ENCODE assay signal across 19 cellular contexts in the genomic region with DNA sequence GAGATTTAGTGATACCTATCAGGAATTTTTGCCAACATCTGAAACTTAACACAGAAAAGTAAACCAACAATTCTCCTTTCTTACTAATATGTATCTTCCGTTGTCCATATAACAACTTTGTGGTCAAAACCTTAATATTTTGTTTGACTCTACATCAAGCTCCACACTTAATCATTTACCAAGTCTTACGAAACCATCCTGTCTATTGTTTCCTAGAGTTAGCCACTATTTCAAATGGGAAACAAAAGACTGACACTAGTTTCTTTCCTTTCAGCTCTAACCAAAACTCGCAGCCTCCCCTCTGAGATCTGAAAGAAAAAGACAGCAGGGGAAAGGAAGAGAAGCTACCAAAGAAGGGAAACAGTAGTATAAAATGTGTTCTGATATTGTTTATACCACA. TPM values are rescaled to one million over a fixed set of nuclear protein-coding genes. Genes with fewer than 3 reads are reported as not detected.
A peak's percentile ranks its signal among the peaks of the same experiment; 100 is the strongest.
DNase-seq lines count a peak whose midpoint lies in the region; ATAC-seq and TF ChIP-seq lines count a peak whose summit lies in the region.
"Had no signal": no experiment of that assay in that cellular context is flagged by ENCODE, and none has a peak within 500 bp of the region (broad histone marks: within the 10 kb centered on the region; RNA-seq: fewer than 3 reads in every experiment).

No MANE protein-coding gene starts in this region.

- CTCF ChIA-PET in Caco-2 (lab: Charles Lee): no interaction called here

- H3K9me3 ChIP-seq in Caco-2: no peaks in the 10 kb centered on the region
- H3K9me3 ChIP-seq: left ventricle myocardium inferior, upper lobe of left lung had no signal

- peaks cover 47% of the 10 kb centered on the region for H3K4me1 Mint-ChIP-seq in Caco-2 (ENCODE audit: low read depth, unreplicated experiment)
- H3K4me1 Mint-ChIP-seq: activated naive CD4-positive, alpha-beta T cell treated with anti-CD3 and anti-CD28 coated beads, Interleukin-2, amount 50 U/mL, for 24 hours; brain; stimulated activated effector memory CD8-positive, alpha-beta T cell treated with anti-CD3 and anti-CD28 coated beads, Interleukin-12 subunit alpha, Interleukin-12 subunit beta, amount 100 ng/mL, for 72 hours had no signal

- no TSS peak for BruUV-seq in Caco-2 (replicated peaks; lab: Mats Ljungman, UMichigan)

- POLR2A ChIA-PET in Caco-2 (lab: Charles Lee): interaction anchor here (1.4 kb wide), 1 partner anchor 27 kb away, joined by 13 read pairs; the partner anchor contains the start of gene PRDM10

- H3K4me1 ChIP-seq in Caco-2: peaks cover 66% of the 10 kb centered on the region
- H3K4me1 ChIP-seq: left ventricle myocardium inferior, upper lobe of left lung had no signal

- H3K9me3 Mint-ChIP-seq in Caco-2 (ENCODE audit: unreplicated experiment): no peaks in the 10 kb centered on the region
- H3K9me3 Mint-ChIP-seq: activated naive CD4-positive, alpha-beta T cell treated with anti-CD3 and anti-CD28 coated beads, Interleukin-2, amount 50 U/mL, for 24 hours; brain; stimulated activated effector memory CD8-positive, alpha-beta T cell treated with anti-CD3 and anti-CD28 coated beads, Interleukin-12 subunit alpha, Interleukin-12 subunit beta, amount 100 ng/mL, for 72 hours had no signal

- ATAC-seq in GM19468 (IDR thresholded peaks at IDR 0.05; ENCODE audit: extremely low read depth, unreplicated experiment) (peak; percentile 37), HG02938 (IDR thresholded peaks at IDR 0.05; ENCODE audit: unreplicated experiment) (no peak), GM21723 (IDR thresholded peaks at IDR 0.05; ENCODE audit: unreplicated experiment) (no peak)
- ATAC-seq: stimulated activated effector memory CD8-positive, alpha-beta T cell treated with anti-CD3 and anti-CD28 coated beads, Interleukin-12 subunit alpha, Interleukin-12 subunit beta, amount 100 ng/mL, for 72 hours had no signal

- no peaks in the 10 kb centered on the region for H3K27me3 ChIP-seq in Caco-2 (replicated peaks; ENCODE audit: control insufficient read depth, insufficient read depth, low read length)
- H3K27me3 ChIP-seq: dorsolateral prefrontal cortex, upper lobe of left lung had no signal

- H3K4me3 ChIP-seq in Caco-2 (ENCODE audit: low read depth, low read length) (no peak overlapping the region), epithelial cell of proximal tubule (ENCODE audit: low read depth, low read length) (peak overlapping the region; percentile 20)
- H3K4me3 ChIP-seq: dorsolateral prefrontal cortex, GM23248, left ventricle myocardium inferior, upper lobe of left lung had no signal

- no peaks in the 10 kb centered on the region for H3K36me3 Mint-ChIP-seq in Caco-2 (ENCODE audit: insufficient read depth, unreplicated experiment)
- H3K36me3 Mint-ChIP-seq: activated naive CD4-positive, alpha-beta T cell treated with anti-CD3 and anti-CD28 coated beads, Interleukin-2, amount 50 U/mL, for 24 hours; brain; stimulated activated effector memory CD8-positive, alpha-beta T cell treated with anti-CD3 and anti-CD28 coated beads, Interleukin-12 subunit alpha, Interleukin-12 subunit beta, amount 100 ng/mL, for 72 hours had no signal

- no peaks in the 10 kb centered on the region for H3K36me3 ChIP-seq in Caco-2 (ENCODE audit: control insufficient read depth, insufficient read depth, low read length)
- H3K36me3 ChIP-seq: left ventricle myocardium inferior, upper lobe of left lung had no signal

- no peaks in the 10 kb centered on the region for H3K27me3 Mint-ChIP-seq in Caco-2 (ENCODE audit: insufficient read depth, unreplicated experiment)
- H3K27me3 Mint-ChIP-seq: activated naive CD4-positive, alpha-beta T cell treated with anti-CD3 and anti-CD28 coated beads, Interleukin-2, amount 50 U/mL, for 24 hours; brain had no signal

- peak overlapping the region; percentile 53 for H3K27ac Mint-ChIP-seq in Caco-2 (ENCODE audit: unreplicated experiment)
- H3K27ac Mint-ChIP-seq: activated naive CD4-positive, alpha-beta T cell treated with anti-CD3 and anti-CD28 coated beads, Interleukin-2, amount 50 U/mL, for 24 hours; brain; stimulated activated effector memory CD8-positive, alpha-beta T cell treated with anti-CD3 and anti-CD28 coated beads, Interleukin-12 subunit alpha, Interleukin-12 subunit beta, amount 100 ng/mL, for 72 hours had no signal

- DNase-seq in Caco-2 (no peak), HT-29 (ENCODE audit: low spot score) (peak; percentile 65), epithelial cell of proximal tubule (ENCODE audit: low read depth) (no peak), middle frontal gyrus (ENCODE audit: extremely low spot score, low spot score) (no peak)
- DNase-seq in stimulated activated CD4-positive, alpha-beta T cell treated with anti-CD3 and anti-CD28 coated beads, Interleukin-2, amount 100 ng/mL, for 48 hours: no peak
- DNase-seq: COR-L47, dorsolateral prefrontal cortex, GM23248, left ventricle myocardium inferior, NCI-H1417 treated with DMSO at 0.1 percent for 48 hours, small intestine, T-helper 9 cell, upper lobe of left lung had no signal

- intact Hi-C loops in Caco-2 (cut with micrococcal nuclease; ENCODE audit: unreplicated experiment): no loop called here

- peak overlapping the region; percentile 10 for H3K4me3 Mint-ChIP-seq in Caco-2 (ENCODE audit: unreplicated experiment)
- H3K4me3 Mint-ChIP-seq: activated naive CD4-positive, alpha-beta T cell treated with anti-CD3 and anti-CD28 coated beads, Interleukin-2, amount 50 U/mL, for 24 hours; brain; stimulated activated effector memory CD8-positive, alpha-beta T cell treated with anti-CD3 and anti-CD28 coated beads, Interleukin-12 subunit alpha, Interleukin-12 subunit beta, amount 100 ng/mL, for 72 hours had no signal

- TF ChIP-seq CTCF in Caco-2 (IDR thresholded peaks at IDR 0.05; ENCODE audit: insufficient read depth in 1 of 2, low read depth in 1 of 2, low read length in 1 of 2, severe bottlenecking in 1 of 2, unreplicated experiment in 1 of 2) (no peak), epithelial cell of proximal tubule (conservative IDR thresholded peaks at IDR 0.05; ENCODE audit: low read depth, low read length) (no peak)

RNA-seq across cellular contexts. Expression of gene PRDM10, which starts 26.5 kb away (rescaled TPM):
- total RNA-seq in Caco-2 (2022) (11.8 and 12.0 TPM in 2 replicates), epithelial cell of proximal tubule (5.1 and 7.9 TPM in 2 replicates)
- 10.4 and 17.7 TPM in 2 replicates for total RNA-seq in HT-29 (2014; rRNA removed; shearing (Covaris generic))

RNA-seq across cellular contexts. Expression of gene APLP2, which starts 40.6 kb away (rescaled TPM):
- total RNA-seq in Caco-2 (2022) (1,761 and 2,076 TPM in 2 replicates), epithelial cell of proximal tubule (323 and 548 TPM in 2 replicates)
- 167 and 177 TPM in 2 replicates for total RNA-seq in HT-29 (2014; rRNA removed; shearing (Covaris generic))
